ENCODE assay signal across 10 cellular contexts in genomic region chr6:44250067-44250717, GRCh38. TPM values are rescaled to one million over a fixed set of nuclear protein-coding genes. Genes with fewer than 3 reads are reported as not detected.
DNase-seq lines count a peak whose midpoint lies in the region; ATAC-seq, FAIRE-seq and TF ChIP-seq lines count a peak whose summit lies in the region.
"Had no signal": no experiment of that assay in that cellular context is flagged by ENCODE, and none has a peak within 500 bp of the region (broad histone marks: within the 10 kb centered on the region; RNA-seq: fewer than 3 reads in every experiment).

No MANE protein-coding gene starts in this region.

- peaks cover 45% of the 10 kb centered on the region for H3K79me2 ChIP-seq in DOHH2 (ENCODE audit: control insufficient read depth, low read length)

- no peaks in the 10 kb centered on the region for H3K27me3 ChIP-seq in DOHH2 (ENCODE audit: control insufficient read depth, low read length)
- H3K27me3 ChIP-seq: right atrium auricular region had no signal

- peak overlapping the region; percentile 49 for H3K4me3 Mint-ChIP-seq in T-helper 17 cell

- H3K4me3 ChIP-seq in DOHH2 (ENCODE audit: low read length): no peak overlapping the region
- H3K4me3 ChIP-seq: right atrium auricular region had no signal

- peaks cover 6% of the 10 kb centered on the region for H3K27me3 Mint-ChIP-seq in T-helper 17 cell

- H3K4me1 Mint-ChIP-seq in T-helper 17 cell: peaks cover 64% of the 10 kb centered on the region

- no peak for TF ChIP-seq CTCF in DOHH2 (IDR thresholded peaks at IDR 0.05; ENCODE audit: low read depth, low read length, poor library complexity, severe bottlenecking)

- peak overlapping the region; percentile 74; the same call in 1 of the 2 replicates for H3K4me2 ChIP-seq in DOHH2 (ENCODE audit: low read length)

- no peaks in the 10 kb centered on the region for H3K9me2 ChIP-seq in DOHH2 (replicated peaks; ENCODE audit: control insufficient read depth, low read length)

- peaks cover 46% of the 10 kb centered on the region for H3K4me1 ChIP-seq in DOHH2 (ENCODE audit: control insufficient read depth, low read length)

- H3K9me3 ChIP-seq in DOHH2 (ENCODE audit: control insufficient read depth, insufficient read depth, low read length) (no peaks in the 10 kb centered on the region), T-helper 17 cell (ENCODE audit: control insufficient read depth, low read length, poor library complexity, severe bottlenecking) (no peaks in the 10 kb centered on the region)
- H3K9me3 ChIP-seq: right atrium auricular region had no signal

- H3F3A ChIP-seq in DOHH2 (ENCODE audit: control insufficient read depth, insufficient read depth): peaks cover 80% of the 10 kb centered on the region

- peaks cover 34% of the 10 kb centered on the region for H4K20me1 ChIP-seq in DOHH2 (ENCODE audit: control insufficient read depth, insufficient read depth, low read depth, low read length)

- peak overlapping the region; percentile 87 for H3K27ac Mint-ChIP-seq in T-helper 17 cell

- peaks cover 18% of the 10 kb centered on the region for H3K36me3 Mint-ChIP-seq in T-helper 17 cell (ENCODE audit: low read depth)

- DNase-seq in T-helper 17 cell: no peak
- DNase-seq in medulla oblongata (ENCODE audit: extremely low spot score): peak; percentile 33
- no peak for DNase-seq in RKO (ENCODE audit: low spot score)
- DNase-seq in HTR-8/SVneo (ENCODE audit: insufficient read length, low spot score): no peak
- DNase-seq: activated CD4-positive, alpha-beta T cell treated with anti-CD3 and anti-CD28 coated beads for 48 hours; stimulated activated naive CD4-positive, alpha-beta T cell treated with Interleukin-2 at 50 U/mL for 16 hours had no signal

- ATAC-seq in T-helper 17 cell: no peak
- ATAC-seq in HG03460 (IDR thresholded peaks at IDR 0.05; ENCODE audit: unreplicated experiment): no peak

- no peak overlapping the region for H3K27ac ChIP-seq in DOHH2 (ENCODE audit: low read depth, low read length)
- H3K27ac ChIP-seq: right atrium auricular region had no signal

- peaks cover 83% of the 10 kb centered on the region for H3K36me3 ChIP-seq in DOHH2 (ENCODE audit: control insufficient read depth, low read length)

- no peak for FAIRE-seq in HTR-8/SVneo (lab: Jason Lieb, UNC)
- FAIRE-seq: G401.6 had no signal

RNA-seq across cellular contexts. Expression of gene HSP90AB1, which starts 3.3 kb away (rescaled TPM):
- total RNA-seq in T-helper 17 cell: 100 to 1,000 TPM; 454 to 478 TPM

RNA-seq across cellular contexts. Expression of gene SLC35B2, which starts 7.1 kb away (rescaled TPM):
- total RNA-seq in T-helper 17 cell: 10 to 100 TPM; 14.7 to 15.2 TPM

RNA-seq across cellular contexts. Expression of gene NFKBIE, which starts 15.2 kb away (rescaled TPM):
- 10 to 100 TPM; 59.2 to 62.8 TPM for total RNA-seq in T-helper 17 cell

RNA-seq across cellular contexts. Expression of gene TMEM151B, which starts 20.1 kb away (rescaled TPM):
- not detected for total RNA-seq in T-helper 17 cell

RNA-seq across cellular contexts. Expression of gene SLC29A1, which starts 26.8 kb away (rescaled TPM):
- total RNA-seq in T-helper 17 cell: 1 to 10 TPM; 1.4 to 3.4 TPM
